20 cellular contexts compared by ENCODE assay signal in the genomic region with DNA sequence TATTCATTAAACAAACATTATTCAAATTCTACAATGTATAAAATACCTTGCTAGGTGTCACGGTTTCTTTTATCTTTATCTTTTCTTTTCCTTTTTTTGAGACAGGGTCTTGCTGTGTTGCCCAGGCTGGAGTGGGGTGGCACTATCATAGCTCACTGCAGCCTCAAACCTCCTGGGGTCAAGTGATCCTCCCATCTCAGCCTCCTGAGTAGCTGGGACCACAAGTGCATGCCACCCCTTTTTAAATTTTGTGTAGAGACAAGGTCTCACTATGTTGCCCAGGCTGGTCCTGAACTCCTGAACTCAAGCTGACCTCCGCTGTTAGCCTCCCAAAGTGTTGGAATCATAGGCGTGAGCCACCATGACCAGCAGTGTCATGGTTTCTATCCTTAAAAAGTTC. TPM values are rescaled to one million over a fixed set of nuclear protein-coding genes. Genes with fewer than 3 reads are reported as not detected.
DNase-seq lines count a peak whose midpoint lies in the region; ATAC-seq, FAIRE-seq and TF ChIP-seq lines count a peak whose summit lies in the region.
"Had no signal": no experiment of that assay in that cellular context is flagged by ENCODE, and none has a peak within 500 bp of the region (broad histone marks: within the 10 kb centered on the region; RNA-seq: fewer than 3 reads in every experiment).

No MANE protein-coding gene starts in this region.

- no peak overlapping the region for H3K4me3 Mint-ChIP-seq in activated CD4-positive, alpha-beta T cell treated with anti-CD3 and anti-CD28 coated beads for 36 hours
- H3K4me3 Mint-ChIP-seq: B cell; CD4-positive, CD25-positive, alpha-beta regulatory T cell; CD8-positive, alpha-beta T cell; HFFc6 had no signal

- ATAC-seq in HepG2 = no peak
- ATAC-seq in right lobe of liver = no peak
- no peak for ATAC-seq in activated CD4-positive, alpha-beta T cell treated with anti-CD3 and anti-CD28 coated beads for 36 hours
- no peak for ATAC-seq in GM21825 (IDR thresholded peaks at IDR 0.05; ENCODE audit: unreplicated experiment)
- ATAC-seq: CD8-positive, alpha-beta T cell had no signal

- peaks cover 39% of the 10 kb centered on the region for H3K27me3 Mint-ChIP-seq in activated CD4-positive, alpha-beta T cell treated with anti-CD3 and anti-CD28 coated beads for 36 hours

- H3K36me3 ChIP-seq in HepG2 (replicated peaks in 1 of 2; ENCODE audit: control insufficient read depth in 1 of 2, insufficient read depth in 2 of 2, low read length in 2 of 2) (no peaks in the 10 kb centered on the region), right lobe of liver (no peaks in the 10 kb centered on the region), adipocyte (ENCODE audit: control insufficient read depth, insufficient read depth, low read length, severe bottlenecking) (no peaks in the 10 kb centered on the region)
- H3K36me3 ChIP-seq: BLaER1 had no signal

- CTCF ChIA-PET in HepG2 (lab: Yijun Ruan, JAX; ENCODE audit: low intra/inter-chr PET ratio, low total read pairs) = interaction anchor here (1.3 to 2.6 kb wide), 2 partner anchors 129 to 215 kb away, joined by 3 to 25 read pairs; a partner anchor contains a TSS
- CTCF ChIA-PET in activated CD4-positive, alpha-beta T cell treated with anti-CD3 and anti-CD28 coated beads for 36 hours (lab: Charles Lee) = interaction anchor here (0.6 to 1.4 kb wide), 4 partner anchors 111 to 178 kb away, joined by 3 to 5 read pairs (median 4); no protein-coding TSS in a partner anchor

- no peaks in the 10 kb centered on the region for H3K9me3 ChIP-seq in HepG2 (ENCODE audit: low read length)
- H3K9me3 ChIP-seq in right lobe of liver = no peaks in the 10 kb centered on the region
- H3K9me3 ChIP-seq in adipocyte (ENCODE audit: control insufficient read depth, low read length) = no peaks in the 10 kb centered on the region
- H3K9me3 ChIP-seq: BLaER1, Caco-2 had no signal

- intact Hi-C loops in HepG2 (cut with micrococcal nuclease; ENCODE audit: unreplicated experiment) = no loop called here
- intact Hi-C loops in right lobe of liver (cut with DNase I) = no loop called here
- intact Hi-C loops in activated CD4-positive, alpha-beta T cell treated with anti-CD3 and anti-CD28 coated beads for 36 hours (cut with DNase I, micrococcal nuclease) = no loop called here

- H3K9ac ChIP-seq in HepG2 (ENCODE audit: insufficient read depth, low read depth, low read length) = no peak overlapping the region
- peak overlapping the region; percentile 47 for H3K9ac ChIP-seq in adipocyte (ENCODE audit: low read length)
- H3K9ac ChIP-seq: BLaER1 had no signal

- WGBS in HepG2 (ENCODE audit: low lambda C conversion rate) = 80% methylated on average over 3 of the region's 3 CpGs
- WGBS in right lobe of liver (ENCODE audit: insufficient coverage, low coverage, low lambda C conversion rate, missing lambda C conversion rate) = 76% methylated on average over 3 of the region's 3 CpGs

- no peak overlapping the region for H3K4me3 ChIP-seq in HepG2 (replicated peaks in 1 of 3; ENCODE audit: insufficient read depth in 1 of 3, low read depth in 2 of 3, low read length in 3 of 3)
- no peak overlapping the region for H3K4me3 ChIP-seq in right lobe of liver
- no peak overlapping the region for H3K4me3 ChIP-seq in adipocyte (ENCODE audit: low read length)
- H3K4me3 ChIP-seq: BLaER1, GM12878 had no signal

- no peaks in the 10 kb centered on the region for H3K9me3 Mint-ChIP-seq in activated CD4-positive, alpha-beta T cell treated with anti-CD3 and anti-CD28 coated beads for 36 hours (ENCODE audit: low read depth)
- H3K9me3 Mint-ChIP-seq: CD8-positive, alpha-beta T cell had no signal

- TF ChIP-seq RAD21 in HepG2 (CRISPR knock-in tag; IDR thresholded peaks at IDR 0.05) = no peak

- H4K20me1 ChIP-seq in HepG2 (ENCODE audit: insufficient read depth, low read length) = no peaks in the 10 kb centered on the region
- H4K20me1 ChIP-seq: BLaER1 had no signal

- TF ChIP-seq CTCF in HepG2 (CRISPR knock-in tag; IDR thresholded peaks at IDR 0.05) = no peak
- TF ChIP-seq CTCF in right lobe of liver (IDR thresholded peaks at IDR 0.05) = no peak

- H3K27ac Mint-ChIP-seq in activated CD4-positive, alpha-beta T cell treated with anti-CD3 and anti-CD28 coated beads for 36 hours = no peak overlapping the region
- H3K27ac Mint-ChIP-seq: B cell; CD4-positive, CD25-positive, alpha-beta regulatory T cell; CD8-positive, alpha-beta T cell; HFFc6 had no signal

- FAIRE-seq in HepG2 (lab: Jason Lieb, UNC) = no peak

- no peaks in the 10 kb centered on the region for H3K36me3 Mint-ChIP-seq in activated CD4-positive, alpha-beta T cell treated with anti-CD3 and anti-CD28 coated beads for 36 hours (ENCODE audit: low read depth)
- H3K36me3 Mint-ChIP-seq: CD4-positive, CD25-positive, alpha-beta regulatory T cell; CD8-positive, alpha-beta T cell had no signal

- H3K79me2 ChIP-seq in HepG2 (ENCODE audit: insufficient read depth, low read length) = no peaks in the 10 kb centered on the region

- TF ChIP-seq EP300 in HepG2 (IDR thresholded peaks at IDR 0.05; ENCODE audit: low read depth in 2 of 2, low read length in 2 of 2) = no peak
- no peak for TF ChIP-seq EP300 in HepG2 (CRISPR knock-in tag; IDR thresholded peaks at IDR 0.05; ENCODE audit: borderline replicate concordance)

- no peak overlapping the region for H2AFZ ChIP-seq in HepG2 (ENCODE audit: low read length)

- no TSS peak for BruUV-seq in HepG2 (replicated peaks; lab: Mats Ljungman, UMichigan)

- no peaks in the 10 kb centered on the region for H3K4me1 Mint-ChIP-seq in activated CD4-positive, alpha-beta T cell treated with anti-CD3 and anti-CD28 coated beads for 36 hours
- H3K4me1 Mint-ChIP-seq: B cell; CD4-positive, CD25-positive, alpha-beta regulatory T cell had no signal

- in situ Hi-C loops in HepG2 (cut with HindIII; ENCODE audit: extremely low pct_ligation_motif_present, low pct_unique_long_range_greater_than_20kb) = no loop called here

- DNase-seq in HepG2 (ENCODE audit: low spot score) (no peak), right lobe of liver (no peak), adipocyte (ENCODE audit: low read depth) (no peak), HCEC 1CT (no peak)
- no peak for DNase-seq in activated CD4-positive, alpha-beta T cell treated with anti-CD3 and anti-CD28 coated beads for 36 hours
- DNase-seq: Caco-2; CD8-positive, alpha-beta T cell; DMS79; GDM1; GOT3 had no signal

- TF ChIP-seq POLR2A in HepG2 (IDR thresholded peaks at IDR 0.05; ENCODE audit: insufficient read depth in 1 of 2, low read depth in 2 of 2, low read length in 2 of 2) (no peak), right lobe of liver (IDR thresholded peaks at IDR 0.05) (no peak)

- H3K27me3 ChIP-seq in HepG2 (ENCODE audit: control insufficient read depth in 1 of 2, insufficient read depth in 2 of 2, low read length in 2 of 2) (0 out of 5 replicates have a peak, but pooled peaks cover 0 to 6% of the 10 kb centered on the region in 2 experiments), right lobe of liver (no peaks in the 10 kb centered on the region), adipocyte (replicated peaks; ENCODE audit: control insufficient read depth, insufficient read depth, low read length) (peaks cover 8% of the 10 kb centered on the region)
- H3K27me3 ChIP-seq: BLaER1 had no signal

- no peak overlapping the region for H3K4me2 ChIP-seq in HepG2 (ENCODE audit: low read depth, low read length)
- H3K4me2 ChIP-seq: BLaER1 had no signal

- H3K4me1 ChIP-seq in HepG2 (ENCODE audit: insufficient read depth, low read length) (peaks cover 36% of the 10 kb centered on the region), right lobe of liver (peaks cover 0 to 8% (median 0%) of the 10 kb centered on the region in 4 donors), adipocyte (ENCODE audit: control insufficient read depth, insufficient read depth, low read length) (peaks cover 17% of the 10 kb centered on the region)
- H3K4me1 ChIP-seq: BLaER1 had no signal

- POLR2A ChIA-PET in HepG2 (lab: Yijun Ruan, JAX) = no interaction called here
- POLR2A ChIA-PET in activated CD4-positive, alpha-beta T cell treated with anti-CD3 and anti-CD28 coated beads for 36 hours (lab: Charles Lee) = no interaction called here

- H3K27ac ChIP-seq in HepG2 (ENCODE audit: extremely low read length, insufficient read depth, low read length) (no peak overlapping the region), right lobe of liver (no peak overlapping the region)
- H3K27ac ChIP-seq: 22Rv1, BLaER1, C4-2B had no signal

RNA-seq across cellular contexts. Expression of a gene that starts 17.9 kb away (rescaled TPM):
- total RNA-seq in HepG2 (2016; rRNA removed; fragmentation: Illumina TruSeq; extraction: Trizol) (64.4 and 81.4 TPM in 2 replicates), right lobe of liver (10 to 100 TPM; 13.7 to 26.4 (median 22.0) TPM)
- total RNA-seq in HepG2 (2016; cell fraction: cytosol; rRNA removed; fragmentation: Illumina TruSeq; extraction: Trizol; ENCODE audit: low read depth) = 54.2 and 57.3 TPM in 2 replicates
- 65.7 and 82.6 TPM in 2 replicates for total RNA-seq in HepG2 (2016; cell fraction: insoluble cytoplasmic fraction; rRNA removed; fragmentation: Illumina TruSeq; extraction: Trizol)
- total RNA-seq in HepG2 (2016; cell fraction: membrane; rRNA removed; fragmentation: Illumina TruSeq; extraction: Trizol) = 115 and 124 TPM in 2 replicates
- 25.7 and 27.8 TPM in 2 replicates for total RNA-seq in HepG2 (2016; cell fraction: nucleus; rRNA removed; fragmentation: Illumina TruSeq; extraction: Trizol)
- polyA plus RNA-seq in HepG2 (2011; rRNA removed) = 19.2 and 22.3 TPM in 2 replicates
- polyA plus RNA-seq in HepG2 (2011; cell fraction: cytosol; rRNA removed) = 9.3 and 14.2 TPM in 2 replicates
- 4.7 and 6.6 TPM in 2 replicates for polyA plus RNA-seq in HepG2 (2011; cell fraction: nucleus; rRNA removed)
- polyA plus RNA-seq in HepG2 (2012) = 26.2 and 27.5 TPM in 2 replicates
- polyA plus RNA-seq in HepG2 (2016; cell fraction: cytosol; fragmentation: Illumina TruSeq; extraction: Trizol; ENCODE audit: low read depth) = 73.0 and 81.9 TPM in 2 replicates
- 89.8 and 90.3 TPM in 2 replicates for polyA plus RNA-seq in HepG2 (2016; cell fraction: insoluble cytoplasmic fraction; fragmentation: Illumina TruSeq; extraction: Trizol; ENCODE audit: low read depth)
- 108 and 116 TPM in 2 replicates for polyA plus RNA-seq in HepG2 (2016; cell fraction: membrane; fragmentation: Illumina TruSeq; extraction: Trizol; ENCODE audit: low read depth)
- 48.0 and 53.7 TPM in 2 replicates for polyA plus RNA-seq in HepG2 (2016; cell fraction: nucleus; fragmentation: Illumina TruSeq; extraction: Trizol; ENCODE audit: insufficient read depth, low read depth)
- polyA minus RNA-seq in HepG2 (2011; rRNA and poly(A)+ RNA removed; ENCODE audit: low replicate concordance) = 3.4 and 6.6 TPM in 2 replicates
- 6.4 and 7.9 TPM in 2 replicates for polyA minus RNA-seq in HepG2 (2011; cell fraction: cytosol; rRNA and poly(A)+ RNA removed)
- polyA minus RNA-seq in HepG2 (2011; cell fraction: nucleus; rRNA and poly(A)+ RNA removed) = 3.9 and 8.7 TPM in 2 replicates
- total RNA-seq in activated CD4-positive, alpha-beta T cell treated with anti-CD3 and anti-CD28 coated beads for 36 hours = 10 to 100 TPM; 45.0 to 45.7 TPM

RNA-seq across cellular contexts. Expression of a gene that starts 25.6 kb away (rescaled TPM):
- 0.07 and 0.31 TPM in 2 replicates for total RNA-seq in HepG2 (2016; rRNA removed; fragmentation: Illumina TruSeq; extraction: Trizol)
- total RNA-seq in HepG2 (2016; cell fraction: cytosol; rRNA removed; fragmentation: Illumina TruSeq; extraction: Trizol; ENCODE audit: low read depth) = not detected in 2 replicates
- total RNA-seq in HepG2 (2016; cell fraction: insoluble cytoplasmic fraction; rRNA removed; fragmentation: Illumina TruSeq; extraction: Trizol) = 0.07 and 0.30 TPM in 2 replicates
- not detected in 2 replicates for total RNA-seq in HepG2 (2016; cell fraction: membrane; rRNA removed; fragmentation: Illumina TruSeq; extraction: Trizol)
- total RNA-seq in HepG2 (2016; cell fraction: nucleus; rRNA removed; fragmentation: Illumina TruSeq; extraction: Trizol) = not detected in 2 replicates
- 0.15 and 0.27 TPM in 2 replicates for polyA plus RNA-seq in HepG2 (2011; rRNA removed)
- polyA plus RNA-seq in HepG2 (2011; cell fraction: cytosol; rRNA removed) = 0.15 and 0.21 TPM in 2 replicates
- 0.61 and 0.90 TPM in 2 replicates for polyA plus RNA-seq in HepG2 (2011; cell fraction: nucleus; rRNA removed)
- polyA plus RNA-seq in HepG2 (2012) = 0.16 and 0.55 TPM in 2 replicates
- not detected in 2 replicates for polyA plus RNA-seq in HepG2 (2016; cell fraction: cytosol; fragmentation: Illumina TruSeq; extraction: Trizol; ENCODE audit: low read depth)
- 0.33 TPM in 1 of 2 replicates, not detected in the other for polyA plus RNA-seq in HepG2 (2016; cell fraction: insoluble cytoplasmic fraction; fragmentation: Illumina TruSeq; extraction: Trizol; ENCODE audit: low read depth)
- polyA plus RNA-seq in HepG2 (2016; cell fraction: membrane; fragmentation: Illumina TruSeq; extraction: Trizol; ENCODE audit: low read depth) = not detected in 2 replicates
- polyA plus RNA-seq in HepG2 (2016; cell fraction: nucleus; fragmentation: Illumina TruSeq; extraction: Trizol; ENCODE audit: insufficient read depth, low read depth) = 0.21 TPM in 1 of 2 replicates, not detected in the other
- 0.26 and 0.72 TPM in 2 replicates for polyA minus RNA-seq in HepG2 (2011; rRNA and poly(A)+ RNA removed; ENCODE audit: low replicate concordance)
- polyA minus RNA-seq in HepG2 (2011; cell fraction: cytosol; rRNA and poly(A)+ RNA removed) = not detected in 2 replicates
- not detected in 2 replicates for polyA minus RNA-seq in HepG2 (2011; cell fraction: nucleus; rRNA and poly(A)+ RNA removed)
- total RNA-seq in right lobe of liver = under 1 TPM in 3 of 6 experiments, not detected in 3; 0.12 to 0.26 (median 0.22) TPM
- not detected for total RNA-seq in activated CD4-positive, alpha-beta T cell treated with anti-CD3 and anti-CD28 coated beads for 36 hours
- total RNA-seq: B cell; Caco-2; CD4-positive, CD25-positive, alpha-beta regulatory T cell; H7; HFFc6 had no signal
- polyA plus RNA-seq: AG04450; CD4-positive, CD25-positive, alpha-beta regulatory T cell had no signal

RNA-seq across cellular contexts. Expression of a gene that starts 37.0 kb away (rescaled TPM):
- total RNA-seq in HepG2 (2016; rRNA removed; fragmentation: Illumina TruSeq; extraction: Trizol) (42.1 and 60.0 TPM in 2 replicates), right lobe of liver (10 to 100 TPM in 1 of 6 experiments, 1 to 10 TPM in 5; 7.7 to 10.7 (median 8.4) TPM)
- total RNA-seq in HepG2 (2016; cell fraction: cytosol; rRNA removed; fragmentation: Illumina TruSeq; extraction: Trizol; ENCODE audit: low read depth) = 14.1 and 14.5 TPM in 2 replicates
- 46.4 and 66.4 TPM in 2 replicates for total RNA-seq in HepG2 (2016; cell fraction: insoluble cytoplasmic fraction; rRNA removed; fragmentation: Illumina TruSeq; extraction: Trizol)
- 28.1 and 29.9 TPM in 2 replicates for total RNA-seq in HepG2 (2016; cell fraction: membrane; rRNA removed; fragmentation: Illumina TruSeq; extraction: Trizol)
- total RNA-seq in HepG2 (2016; cell fraction: nucleus; rRNA removed; fragmentation: Illumina TruSeq; extraction: Trizol) = 20.3 and 27.0 TPM in 2 replicates
- 11.8 and 13.6 TPM in 2 replicates for polyA plus RNA-seq in HepG2 (2011; rRNA removed)
- 6.2 and 8.5 TPM in 2 replicates for polyA plus RNA-seq in HepG2 (2011; cell fraction: cytosol; rRNA removed)
- polyA plus RNA-seq in HepG2 (2011; cell fraction: nucleus; rRNA removed) = 9.6 and 11.5 TPM in 2 replicates
- polyA plus RNA-seq in HepG2 (2012) = 12.5 and 14.0 TPM in 2 replicates
- 6.7 and 8.0 TPM in 2 replicates for polyA plus RNA-seq in HepG2 (2016; cell fraction: cytosol; fragmentation: Illumina TruSeq; extraction: Trizol; ENCODE audit: low read depth)
- polyA plus RNA-seq in HepG2 (2016; cell fraction: insoluble cytoplasmic fraction; fragmentation: Illumina TruSeq; extraction: Trizol; ENCODE audit: low read depth) = 36.9 and 40.1 TPM in 2 replicates
- polyA plus RNA-seq in HepG2 (2016; cell fraction: membrane; fragmentation: Illumina TruSeq; extraction: Trizol; ENCODE audit: low read depth) = 12.9 and 14.9 TPM in 2 replicates
- polyA plus RNA-seq in HepG2 (2016; cell fraction: nucleus; fragmentation: Illumina TruSeq; extraction: Trizol; ENCODE audit: insufficient read depth, low read depth) = 31.2 and 33.0 TPM in 2 replicates
- polyA minus RNA-seq in HepG2 (2011; rRNA and poly(A)+ RNA removed; ENCODE audit: low replicate concordance) = 15.7 and 41.0 TPM in 2 replicates
- polyA minus RNA-seq in HepG2 (2011; cell fraction: cytosol; rRNA and poly(A)+ RNA removed) = 7.8 and 11.3 TPM in 2 replicates
- polyA minus RNA-seq in HepG2 (2011; cell fraction: nucleus; rRNA and poly(A)+ RNA removed) = 14.7 and 18.5 TPM in 2 replicates
- total RNA-seq in activated CD4-positive, alpha-beta T cell treated with anti-CD3 and anti-CD28 coated beads for 36 hours = 10 to 100 TPM; 43.4 to 47.5 TPM

RNA-seq across cellular contexts. Expression of a gene that starts 42.6 kb away (rescaled TPM):
- total RNA-seq in HepG2 (2016; rRNA removed; fragmentation: Illumina TruSeq; extraction: Trizol) (338 and 492 TPM in 2 replicates), right lobe of liver (100 to 1,000 TPM in 4 of 6 experiments, 10 to 100 TPM in 2; 38.3 to 599 (median 220) TPM)
- total RNA-seq in HepG2 (2016; cell fraction: cytosol; rRNA removed; fragmentation: Illumina TruSeq; extraction: Trizol; ENCODE audit: low read depth) = 31.9 and 37.2 TPM in 2 replicates
- total RNA-seq in HepG2 (2016; cell fraction: insoluble cytoplasmic fraction; rRNA removed; fragmentation: Illumina TruSeq; extraction: Trizol) = 303 and 473 TPM in 2 replicates
- total RNA-seq in HepG2 (2016; cell fraction: membrane; rRNA removed; fragmentation: Illumina TruSeq; extraction: Trizol) = 175 and 195 TPM in 2 replicates
- 532 and 631 TPM in 2 replicates for total RNA-seq in HepG2 (2016; cell fraction: nucleus; rRNA removed; fragmentation: Illumina TruSeq; extraction: Trizol)
- polyA plus RNA-seq in HepG2 (2011; rRNA removed) = 512 and 596 TPM in 2 replicates
- polyA plus RNA-seq in HepG2 (2011; cell fraction: cytosol; rRNA removed) = 368 and 565 TPM in 2 replicates
- polyA plus RNA-seq in HepG2 (2011; cell fraction: nucleus; rRNA removed) = 147 and 228 TPM in 2 replicates
- 585 and 769 TPM in 2 replicates for polyA plus RNA-seq in HepG2 (2012)
- 36.1 and 38.4 TPM in 2 replicates for polyA plus RNA-seq in HepG2 (2016; cell fraction: cytosol; fragmentation: Illumina TruSeq; extraction: Trizol; ENCODE audit: low read depth)
- 315 and 357 TPM in 2 replicates for polyA plus RNA-seq in HepG2 (2016; cell fraction: insoluble cytoplasmic fraction; fragmentation: Illumina TruSeq; extraction: Trizol; ENCODE audit: low read depth)
- polyA plus RNA-seq in HepG2 (2016; cell fraction: membrane; fragmentation: Illumina TruSeq; extraction: Trizol; ENCODE audit: low read depth) = 107 and 124 TPM in 2 replicates
- polyA plus RNA-seq in HepG2 (2016; cell fraction: nucleus; fragmentation: Illumina TruSeq; extraction: Trizol; ENCODE audit: insufficient read depth, low read depth) = 708 and 740 TPM in 2 replicates
- 748 and 1,007 TPM in 2 replicates for polyA minus RNA-seq in HepG2 (2011; rRNA and poly(A)+ RNA removed; ENCODE audit: low replicate concordance)
- polyA minus RNA-seq in HepG2 (2011; cell fraction: cytosol; rRNA and poly(A)+ RNA removed) = 527 and 633 TPM in 2 replicates
- polyA minus RNA-seq in HepG2 (2011; cell fraction: nucleus; rRNA and poly(A)+ RNA removed) = 165 and 293 TPM in 2 replicates
- 100 to 1,000 TPM; 203 to 206 TPM for total RNA-seq in activated CD4-positive, alpha-beta T cell treated with anti-CD3 and anti-CD28 coated beads for 36 hours
